Comparison of ENCODE assay signal across 8 cellular contexts in genomic region chr9:38066167-38066906, GRCh38. TPM values are rescaled to one million over a fixed set of nuclear protein-coding genes. Genes with fewer than 3 reads are reported as not detected.
DNase-seq lines count a peak whose midpoint lies in the region; ATAC-seq and TF ChIP-seq lines count a peak whose summit lies in the region.

No MANE protein-coding gene starts in this region.

- no peak overlapping the region for H3K18ac ChIP-seq in mesendoderm (ENCODE audit: low read length)

- H2AFZ ChIP-seq in ACC112 (ENCODE audit: low read length, unreplicated experiment): no peak overlapping the region

- in situ Hi-C loops in brain microvascular endothelial cell (cut with HindIII; ENCODE audit: low pct_ligation_motif_present, low sequenced_read_pairs): no loop called here

- H3K79me1 ChIP-seq in mesendoderm (ENCODE audit: low read length): peaks cover 11% of the 10 kb centered on the region

- DNase-seq in HFF-Myc (ENCODE audit: extremely low read depth, low read depth) (no peak), brain microvascular endothelial cell (no peak), mesendoderm (peak; percentile 72), NCI-H2196 treated with DMSO at 0.1 percent for 48 hours (lab: John Stamatoyannopoulos, UW; ENCODE audit: unreplicated experiment) (no peak), HK-2 (ENCODE audit: unreplicated experiment) (no peak), HUDEP-2 (lab: John Stamatoyannopoulos, UW; ENCODE audit: unreplicated experiment in 76 of 76) (no peak)

- peaks cover 43% of the 10 kb centered on the region for H3K4me1 ChIP-seq in ACC112 (ENCODE audit: control insufficient read depth, insufficient read depth, low read length, unreplicated experiment)
- H3K4me1 ChIP-seq in mesendoderm (ENCODE audit: control insufficient read depth, low read depth, low read length): peaks cover 27% of the 10 kb centered on the region

- peak overlapping the region; percentile 52 for H3K27ac ChIP-seq in ACC112 (ENCODE audit: low read depth, low read length)
- H3K27ac ChIP-seq in brain microvascular endothelial cell: no peak overlapping the region
- no peak overlapping the region for H3K27ac ChIP-seq in mesendoderm (ENCODE audit: low read depth, low read length)

- ATAC-seq in HG03095 (IDR thresholded peaks at IDR 0.05; ENCODE audit: unreplicated experiment): no peak

- H3K27me3 ChIP-seq in ACC112 (ENCODE audit: insufficient read depth, low read length): no peaks in the 10 kb centered on the region
- H3K27me3 ChIP-seq in brain microvascular endothelial cell (replicated peaks): no peaks in the 10 kb centered on the region
- no peaks in the 10 kb centered on the region for H3K27me3 ChIP-seq in mesendoderm (ENCODE audit: insufficient read depth, low read length, poor library complexity)

- peak overlapping the region; percentile 98 for H3K56ac ChIP-seq in mesendoderm (ENCODE audit: low read length)

- H2BK5ac ChIP-seq in mesendoderm (ENCODE audit: low read length): no peak overlapping the region

- peak overlapping the region; percentile 84 for H3K4me2 ChIP-seq in mesendoderm (ENCODE audit: low read length)

- H4K5ac ChIP-seq in mesendoderm (ENCODE audit: low read length): no peak overlapping the region

- H3K36me3 ChIP-seq in ACC112 (ENCODE audit: insufficient read depth, low read length) (no peaks in the 10 kb centered on the region), brain microvascular endothelial cell (replicated peaks) (no peaks in the 10 kb centered on the region), mesendoderm (ENCODE audit: control insufficient read depth, insufficient read depth, low read length) (no peaks in the 10 kb centered on the region)

- H2AK5ac ChIP-seq in mesendoderm (ENCODE audit: low read length): no peak overlapping the region

- no peak overlapping the region for H4K8ac ChIP-seq in mesendoderm (ENCODE audit: low read depth, low read length)

- H3K9ac ChIP-seq in mesendoderm (ENCODE audit: low read length): peak overlapping the region; percentile 92

- H2BK120ac ChIP-seq in mesendoderm (ENCODE audit: low read depth, low read length): no peak overlapping the region

- H3K4me3 ChIP-seq in ACC112 (ENCODE audit: low read depth, low read length) (peak overlapping the region; percentile 97), HFF-Myc (replicated peaks; ENCODE audit: low read depth, low read length) (peak overlapping the region; percentile 68), brain microvascular endothelial cell (ENCODE audit: low read depth, low read length) (peak overlapping the region; percentile 86), mesendoderm (ENCODE audit: low read length) (peak overlapping the region; percentile 86)

- no peak overlapping the region for H2BK15ac ChIP-seq in mesendoderm (replicated peaks; ENCODE audit: low read depth)

- no peak overlapping the region for H3K23ac ChIP-seq in mesendoderm (ENCODE audit: low read length)

- WGBS in mesendoderm (ENCODE audit: extremely low coverage, insufficient coverage, low lambda C conversion rate): no CpG with 5 or more reads among the region's 7 CpGs

- H3K4ac ChIP-seq in mesendoderm (ENCODE audit: low read depth, low read length): no peak overlapping the region

- H3K79me2 ChIP-seq in ACC112 (ENCODE audit: control insufficient read depth, insufficient read depth, low read length, unreplicated experiment) (peaks cover 76% of the 10 kb centered on the region), mesendoderm (ENCODE audit: control insufficient read depth, insufficient read depth, low read length) (peaks cover 72% of the 10 kb centered on the region)

- TF ChIP-seq CTCF in HFF-Myc (IDR thresholded peaks at IDR 0.05; ENCODE audit: low read depth, low read length, missing control alignments) (no peak), brain microvascular endothelial cell (IDR thresholded peaks at IDR 0.05; ENCODE audit: low read depth, low read length, missing control alignments) (peak; percentile 41)

RNA-seq across cellular contexts. Expression of gene SHB, which starts 2.7 kb away (rescaled TPM):
- polyA plus RNA-seq in mesendoderm (2013, experiment 1 of 2): 13.4 TPM
- 13.5 TPM for polyA plus RNA-seq in mesendoderm (2013, experiment 2 of 2)
